Comparison of ENCODE assay signal across 11 cellular contexts in genomic region chr14:69664190-69664742, GRCh38. TPM values are rescaled to one million over a fixed set of nuclear protein-coding genes. Genes with fewer than 3 reads are reported as not detected.
DNase-seq lines count a peak whose midpoint lies in the region; ATAC-seq and TF ChIP-seq lines count a peak whose summit lies in the region.
"Had no signal": no experiment of that assay in that cellular context is flagged by ENCODE, and none has a peak within 500 bp of the region (broad histone marks: within the 10 kb centered on the region; RNA-seq: fewer than 3 reads in every experiment).

No MANE protein-coding gene starts in this region.

- CTCF ChIA-PET in activated CD4-positive, alpha-beta T cell treated with anti-CD3 and anti-CD28 coated beads for 36 hours (lab: Charles Lee): no interaction called here
- CTCF ChIA-PET in activated B cell treated with CpG ODN at 0.5 μM for 24 hours (lab: Charles Lee): interaction anchor here (1.3 kb wide), 1 partner anchor 9 kb away, joined by 3 read pairs; no protein-coding TSS in a partner anchor
- CTCF ChIA-PET in CD8-positive, alpha-beta T cell (lab: Charles Lee): interaction anchor here (1.0 kb wide), 1 partner anchor 80 kb away, joined by 3 read pairs; no protein-coding TSS in a partner anchor
- CTCF ChIA-PET in Calu3 (lab: Charles Lee): interaction anchor here (0.7 to 1.5 kb wide), 3 partner anchors 9 to 67 kb away, joined by 3 to 5 read pairs (median 3); no protein-coding TSS in a partner anchor

- intact Hi-C loops in activated CD4-positive, alpha-beta T cell treated with anti-CD3 and anti-CD28 coated beads for 36 hours (cut with DNase I, micrococcal nuclease): no loop called here
- intact Hi-C loops in activated B cell treated with CpG ODN at 0.5 μM for 24 hours (cut with micrococcal nuclease): no loop called here
- intact Hi-C loops in lower lobe of right lung (cut with DNase I): no loop called here
- intact Hi-C loops in CD8-positive, alpha-beta T cell (cut with DNase I, micrococcal nuclease): loop anchor here in 1 of 2 experiments (5.0 kb wide), 1 partner anchor 37 kb away; no protein-coding TSS in a partner anchor
- intact Hi-C loops in Calu3 (cut with micrococcal nuclease; ENCODE audit: unreplicated experiment): no loop called here

- H3K36me3 ChIP-seq in lower lobe of right lung (peaks cover 18% of the 10 kb centered on the region), subcutaneous abdominal adipose tissue (ENCODE audit: control insufficient read depth in 5 of 5, insufficient read depth in 5 of 5, low read length in 5 of 5) (peaks cover 3 to 13% (median 6%) of the 10 kb centered on the region in 5 donors)
- H3K36me3 ChIP-seq in CD8-positive, alpha-beta T cell (ENCODE audit: insufficient read depth, low read length): peaks cover under 1% of the 10 kb centered on the region

- no TSS peak for BruUV-seq in Calu3 (replicated peaks; lab: Mats Ljungman, UMichigan)

- H3K4me1 ChIP-seq in lower lobe of right lung: peaks cover 91% of the 10 kb centered on the region
- H3K4me1 ChIP-seq in subcutaneous abdominal adipose tissue (ENCODE audit: control insufficient read depth in 5 of 5, insufficient read depth in 5 of 5, low read length in 5 of 5): peaks cover 11 to 69% (median 40%) of the 10 kb centered on the region in 5 donors
- H3K4me1 ChIP-seq in CD8-positive, alpha-beta T cell (ENCODE audit: insufficient read depth, low read length): peaks cover 22% of the 10 kb centered on the region

- no peak overlapping the region for H3K4me3 Mint-ChIP-seq in activated CD4-positive, alpha-beta T cell treated with anti-CD3 and anti-CD28 coated beads for 36 hours
- no peak overlapping the region for H3K4me3 Mint-ChIP-seq in activated B cell treated with CpG ODN at 0.5 μM for 24 hours
- no peak overlapping the region for H3K4me3 Mint-ChIP-seq in CD8-positive, alpha-beta T cell
- no peak overlapping the region for H3K4me3 Mint-ChIP-seq in Calu3 (ENCODE audit: low read depth, unreplicated experiment)

- peak overlapping the region; percentile 63 for H3K27ac ChIP-seq in lower lobe of right lung
- H3K27ac ChIP-seq in subcutaneous abdominal adipose tissue (ENCODE audit: low read depth, low read length): peak overlapping the region; percentile 54
- H3K27ac ChIP-seq in CD8-positive, alpha-beta T cell (ENCODE audit: low read depth, low read length): no peak overlapping the region

- peaks cover 3% of the 10 kb centered on the region for H3K9me3 Mint-ChIP-seq in activated CD4-positive, alpha-beta T cell treated with anti-CD3 and anti-CD28 coated beads for 36 hours (ENCODE audit: low read depth)
- no peaks in the 10 kb centered on the region for H3K9me3 Mint-ChIP-seq in activated B cell treated with CpG ODN at 0.5 μM for 24 hours
- H3K9me3 Mint-ChIP-seq in CD8-positive, alpha-beta T cell: no peaks in the 10 kb centered on the region
- no peaks in the 10 kb centered on the region for H3K9me3 Mint-ChIP-seq in Calu3 (ENCODE audit: low read depth, unreplicated experiment)

- H3K9me3 ChIP-seq in lower lobe of right lung (no peaks in the 10 kb centered on the region), subcutaneous abdominal adipose tissue (ENCODE audit: control insufficient read depth in 5 of 5, low read length in 5 of 5) (no peaks in the 10 kb centered on the region)
- no peaks in the 10 kb centered on the region for H3K9me3 ChIP-seq in CD8-positive, alpha-beta T cell (ENCODE audit: low read length)

- no peaks in the 10 kb centered on the region for H3K27me3 Mint-ChIP-seq in activated CD4-positive, alpha-beta T cell treated with anti-CD3 and anti-CD28 coated beads for 36 hours
- H3K27me3 Mint-ChIP-seq in activated B cell treated with CpG ODN at 0.5 μM for 24 hours (no peaks in the 10 kb centered on the region), Calu3 (ENCODE audit: unreplicated experiment) (no peaks in the 10 kb centered on the region)
- H3K27me3 Mint-ChIP-seq in CD8-positive, alpha-beta T cell (ENCODE audit: low read depth): no peaks in the 10 kb centered on the region

- H3K27me3 ChIP-seq in lower lobe of right lung (ENCODE audit: low read depth) (no peaks in the 10 kb centered on the region), subcutaneous abdominal adipose tissue (ENCODE audit: control insufficient read depth in 5 of 5, insufficient read depth in 4 of 5, low read length in 5 of 5) (no peaks in the 10 kb centered on the region)
- no peaks in the 10 kb centered on the region for H3K27me3 ChIP-seq in CD8-positive, alpha-beta T cell (ENCODE audit: insufficient read depth, low read length)

- no peak overlapping the region for H3K9ac ChIP-seq in subcutaneous abdominal adipose tissue (ENCODE audit: low read length in 5 of 5)

- H3K4me1 Mint-ChIP-seq in activated CD4-positive, alpha-beta T cell treated with anti-CD3 and anti-CD28 coated beads for 36 hours: peaks cover 94% of the 10 kb centered on the region
- H3K4me1 Mint-ChIP-seq in activated B cell treated with CpG ODN at 0.5 μM for 24 hours (peaks cover 89% of the 10 kb centered on the region), Calu3 (ENCODE audit: low read depth, unreplicated experiment) (peaks cover 31% of the 10 kb centered on the region)
- peaks cover 81% of the 10 kb centered on the region for H3K4me1 Mint-ChIP-seq in CD8-positive, alpha-beta T cell (ENCODE audit: low read depth)

- TF ChIP-seq CTCF in activated B cell treated with CpG ODN at 0.5 μM for 24 hours (IDR thresholded peaks at IDR 0.05): no peak
- TF ChIP-seq CTCF in lower lobe of right lung (IDR thresholded peaks at IDR 0.05): no peak
- no peak for TF ChIP-seq CTCF in CD8-positive, alpha-beta T cell (IDR thresholded peaks at IDR 0.05)
- no peak for TF ChIP-seq CTCF in Calu3 (IDR thresholded peaks at IDR 0.05; ENCODE audit: unreplicated experiment)

- POLR2A ChIA-PET in activated CD4-positive, alpha-beta T cell treated with anti-CD3 and anti-CD28 coated beads for 36 hours (lab: Charles Lee): no interaction called here
- POLR2A ChIA-PET in activated B cell treated with CpG ODN at 0.5 μM for 24 hours (lab: Charles Lee): interaction anchor here (1.0 to 1.6 kb wide), 2 partner anchors 50 to 52 kb away, joined by 4 to 6 read pairs; no protein-coding TSS in a partner anchor
- POLR2A ChIA-PET in CD8-positive, alpha-beta T cell (lab: Charles Lee): no interaction called here

- DNase-seq in activated CD4-positive, alpha-beta T cell treated with anti-CD3 and anti-CD28 coated beads for 36 hours: no peak
- no peak for DNase-seq in activated CD4-positive, alpha-beta T cell treated with anti-CD3 and anti-CD28 coated beads for 4 hours
- no peak for DNase-seq in activated B cell treated with CpG ODN at 0.5 μM for 24 hours
- no peak for DNase-seq in lower lobe of right lung
- DNase-seq in CD8-positive, alpha-beta T cell: no peak
- no peak for DNase-seq in Calu3
- no peak for DNase-seq in NCI-H146 (lab: John Stamatoyannopoulos, UW)
- DNase-seq: 8988T, substantia nigra, T-helper 9 cell had no signal

- peaks cover 76% of the 10 kb centered on the region for H3K36me3 Mint-ChIP-seq in activated CD4-positive, alpha-beta T cell treated with anti-CD3 and anti-CD28 coated beads for 36 hours (ENCODE audit: low read depth)
- H3K36me3 Mint-ChIP-seq in activated B cell treated with CpG ODN at 0.5 μM for 24 hours (ENCODE audit: low read depth) (peaks cover 40% of the 10 kb centered on the region), Calu3 (ENCODE audit: insufficient read depth, unreplicated experiment) (no peaks in the 10 kb centered on the region)
- H3K36me3 Mint-ChIP-seq in CD8-positive, alpha-beta T cell: peaks cover 44% of the 10 kb centered on the region

- H3K4me3 ChIP-seq in lower lobe of right lung (no peak overlapping the region), subcutaneous abdominal adipose tissue (ENCODE audit: low read depth in 1 of 5, low read length in 5 of 5) (no peak overlapping the region)
- H3K4me3 ChIP-seq in CD8-positive, alpha-beta T cell (ENCODE audit: low read depth, low read length): no peak overlapping the region

- no peak for ATAC-seq in activated CD4-positive, alpha-beta T cell treated with anti-CD3 and anti-CD28 coated beads for 36 hours
- ATAC-seq in activated B cell treated with CpG ODN at 0.5 μM for 24 hours (ENCODE audit: low read depth) (no peak), lower lobe of right lung (no peak)
- no peak for ATAC-seq in CD8-positive, alpha-beta T cell

- H3K27ac Mint-ChIP-seq in activated CD4-positive, alpha-beta T cell treated with anti-CD3 and anti-CD28 coated beads for 36 hours: peak overlapping the region; percentile 51
- H3K27ac Mint-ChIP-seq in activated B cell treated with CpG ODN at 0.5 μM for 24 hours: peak overlapping the region; percentile 80
- no peak overlapping the region for H3K27ac Mint-ChIP-seq in CD8-positive, alpha-beta T cell
- no peak overlapping the region for H3K27ac Mint-ChIP-seq in Calu3 (ENCODE audit: unreplicated experiment)

RNA-seq across cellular contexts. Expression of gene SUSD6, which starts 52.9 kb away (rescaled TPM):
- total RNA-seq in activated CD4-positive, alpha-beta T cell treated with anti-CD3 and anti-CD28 coated beads for 36 hours: 10 to 100 TPM; 57.9 to 59.3 TPM
- total RNA-seq in activated B cell treated with CpG ODN at 0.5 μM for 24 hours (63.5 and 67.1 TPM in 2 replicates), lower lobe of right lung (80.1 TPM), Calu3 (2022) (44.7 and 45.5 TPM in 2 replicates)
- total RNA-seq in CD8-positive, alpha-beta T cell: 10 to 100 TPM; 86.4 to 92.2 TPM

Comparison
In these comparisons a context has a peak if more than half of its experiments do, and no peak if none do; other contexts are left out.
1. H3K27ac Mint-ChIP-seq: peak in activated CD4-positive, alpha-beta T cell treated with anti-CD3 and anti-CD28 coated beads for 36 hours (single experiment) and activated B cell treated with CpG ODN at 0.5 μM for 24 hours (single experiment); none in CD8-positive, alpha-beta T cell (single experiment) and Calu3 (single experiment).